ENCODE assay signal across 14 cellular contexts in the genomic region with DNA sequence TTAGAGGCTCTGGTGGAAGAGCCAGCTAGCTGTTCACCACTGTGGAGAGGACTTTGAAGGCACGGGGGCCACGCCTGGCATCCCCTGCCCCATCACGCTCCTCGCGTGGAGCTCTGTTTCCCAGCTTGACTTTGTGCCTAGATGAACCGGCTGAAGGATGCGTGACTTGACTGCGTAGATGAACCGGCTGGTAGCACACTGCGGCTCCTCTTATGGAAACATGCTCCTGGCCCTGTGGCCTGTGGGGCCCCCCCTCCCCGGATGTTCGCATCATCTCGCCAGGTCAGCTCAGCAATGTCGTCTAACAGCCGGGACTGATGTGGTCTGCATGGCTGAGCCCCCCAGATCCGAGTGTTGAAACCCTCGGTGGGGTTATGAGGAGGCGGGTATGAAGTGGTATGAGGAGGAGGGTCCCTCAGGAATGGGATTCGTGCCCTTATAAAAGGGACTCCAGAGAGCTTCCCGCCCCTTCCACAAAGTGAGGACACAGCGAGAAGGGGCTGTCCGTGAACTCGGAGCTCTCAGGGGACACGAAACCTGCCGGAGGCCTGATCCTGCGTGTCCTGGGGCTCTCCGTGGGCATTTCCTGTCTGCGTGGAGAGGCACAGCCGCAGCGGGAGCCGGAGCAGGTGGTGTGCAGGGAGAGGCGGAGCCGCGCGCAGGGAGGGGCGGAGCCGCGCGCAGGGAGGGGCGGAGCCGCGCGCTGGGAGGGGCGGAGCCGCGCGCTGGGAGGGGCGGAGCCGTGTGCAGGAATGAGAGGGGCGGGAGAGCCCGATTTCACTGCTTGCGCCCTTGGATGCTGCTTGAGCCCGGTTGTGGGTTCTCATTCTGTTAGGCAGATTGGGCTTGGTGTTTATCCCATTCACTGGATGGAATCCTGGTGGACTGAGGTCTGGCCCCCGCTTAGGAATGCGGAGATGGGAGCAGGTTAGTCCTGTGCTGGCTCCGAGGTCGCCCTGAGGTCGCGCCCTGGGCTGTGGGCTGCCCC. TPM values are rescaled to one million over a fixed set of nuclear protein-coding genes. Genes with fewer than 3 reads are reported as not detected.
DNase-seq lines count a peak whose midpoint lies in the region; ATAC-seq and TF ChIP-seq lines count a peak whose summit lies in the region.
"Had no signal": no experiment of that assay in that cellular context is flagged by ENCODE, and none has a peak within 500 bp of the region (broad histone marks: within the 10 kb centered on the region; RNA-seq: fewer than 3 reads in every experiment).

No MANE protein-coding gene starts in this region.

- no peak overlapping the region for H3K18ac ChIP-seq in mesendoderm (ENCODE audit: low read length)

- no peaks in the 10 kb centered on the region for H3K9me3 Mint-ChIP-seq in activated naive CD4-positive, alpha-beta T cell treated with anti-CD3 and anti-CD28 coated beads for 36 hours
- H3K9me3 Mint-ChIP-seq: type B pancreatic cell had no signal

- H3K9me3 ChIP-seq in HCT116 (ENCODE audit: control insufficient read depth in 1 of 2, insufficient read depth in 1 of 2, low read depth in 1 of 2, low read length in 2 of 2) = no peaks in the 10 kb centered on the region

- no peak overlapping the region for H3K23ac ChIP-seq in mesendoderm (ENCODE audit: low read length)

- H4K5ac ChIP-seq in mesendoderm (ENCODE audit: low read length) = no peak overlapping the region

- no peaks in the 10 kb centered on the region for H4K20me1 ChIP-seq in HCT116 (ENCODE audit: insufficient read depth)

- H3K27ac ChIP-seq in HCT116 (ENCODE audit: low read depth, low read length) (no peak overlapping the region), mesendoderm (ENCODE audit: low read depth, low read length) (no peak overlapping the region)
- H3K27ac ChIP-seq: cardiac muscle cell had no signal

- no peak overlapping the region for H3K4me3 Mint-ChIP-seq in activated naive CD4-positive, alpha-beta T cell treated with anti-CD3 and anti-CD28 coated beads for 36 hours
- H3K4me3 Mint-ChIP-seq: type B pancreatic cell had no signal

- H3K27ac Mint-ChIP-seq in activated naive CD4-positive, alpha-beta T cell treated with anti-CD3 and anti-CD28 coated beads for 36 hours = no peak overlapping the region
- H3K27ac Mint-ChIP-seq: type B pancreatic cell had no signal

- no peak overlapping the region for H2AFZ ChIP-seq in HCT116 (ENCODE audit: low read depth, low read length, poor library complexity, severe bottlenecking)

- intact Hi-C loops in HCT116 (cut with micrococcal nuclease) = no loop called here
- intact Hi-C loops in activated naive CD4-positive, alpha-beta T cell treated with anti-CD3 and anti-CD28 coated beads for 36 hours (cut with micrococcal nuclease) = no loop called here

- POLR2A ChIA-PET in HCT116 (lab: Charles Lee) = no interaction called here

- no CpG with 5 or more reads among the region's 59 CpGs for WGBS in mesendoderm (ENCODE audit: extremely low coverage, insufficient coverage, low lambda C conversion rate)

- H3K36me3 Mint-ChIP-seq in activated naive CD4-positive, alpha-beta T cell treated with anti-CD3 and anti-CD28 coated beads for 36 hours (ENCODE audit: low read depth) = peaks cover 13% of the 10 kb centered on the region

- no peaks in the 10 kb centered on the region for H3K4me1 ChIP-seq in HCT116 (ENCODE audit: control insufficient read depth in 1 of 2, insufficient read depth in 2 of 2, low read length in 2 of 2)
- H3K4me1 ChIP-seq in mesendoderm (ENCODE audit: control insufficient read depth, low read depth, low read length) = no peaks in the 10 kb centered on the region

- H3K36me3 ChIP-seq in HCT116 (ENCODE audit: control insufficient read depth in 1 of 2, insufficient read depth in 2 of 2, low read length in 2 of 2) (no peaks in the 10 kb centered on the region; a peak in 2 of 4 replicates), mesendoderm (ENCODE audit: control insufficient read depth, insufficient read depth, low read length) (no peaks in the 10 kb centered on the region)

- no peak for TF ChIP-seq CTCF in HCT116 (IDR thresholded peaks at IDR 0.05 in 2 of 3, conservative IDR thresholded peaks at IDR 0.05 in 1 of 3; ENCODE audit: borderline replicate concordance in 1 of 3, insufficient read depth in 1 of 3, low read depth in 2 of 3, low read length in 2 of 3)

- H3K4me3 ChIP-seq in HCT116 (replicated peaks in 1 of 2; ENCODE audit: low read depth in 1 of 2, low read length in 2 of 2) (no peak overlapping the region), mesendoderm (ENCODE audit: low read length) (no peak overlapping the region)
- H3K4me3 ChIP-seq: cardiac muscle cell had no signal

- no peak overlapping the region for H4K8ac ChIP-seq in mesendoderm (ENCODE audit: low read depth, low read length)

- no peaks in the 10 kb centered on the region for H3K27me3 Mint-ChIP-seq in activated naive CD4-positive, alpha-beta T cell treated with anti-CD3 and anti-CD28 coated beads for 36 hours (ENCODE audit: low read depth)

- DNase-seq in ELF-1 (ENCODE audit: low read depth, low spot score) (peak; percentile 87), HCT116 (ENCODE audit: low read depth, low spot score) (no peak), mesendoderm (peak; percentile 46), NCI-H2196 (lab: John Stamatoyannopoulos, UW; ENCODE audit: unreplicated experiment) (no peak), midbrain (lab: John Stamatoyannopoulos, UW) (no peak), T1000 (lab: John Stamatoyannopoulos, UW) (no peak), SHP77 (lab: John Stamatoyannopoulos, UW) (no peak)
- peak; percentile 8 for DNase-seq in activated naive CD4-positive, alpha-beta T cell treated with anti-CD3 and anti-CD28 coated beads for 36 hours
- DNase-seq: Calu3 had no signal

- RAD21 ChIA-PET in HCT116 (lab: Charles Lee; ENCODE audit: low non-redundant PET in 1 of 2, low total read pairs in 2 of 2, uncharacterized antibody in 2 of 2, unreplicated experiment in 2 of 2) = no interaction called here

- CTCF ChIA-PET in HCT116 (lab: Charles Lee) = no interaction called here
- CTCF ChIA-PET in activated naive CD4-positive, alpha-beta T cell treated with anti-CD3 and anti-CD28 coated beads for 36 hours (lab: Charles Lee) = interaction anchor here (0.6 kb wide), 1 partner anchor 351 kb away, joined by 3 read pairs; no protein-coding TSS in a partner anchor

- no peak for TF ChIP-seq POLR2A in HCT116 (IDR thresholded peaks at IDR 0.05; ENCODE audit: borderline replicate concordance, extremely low read depth, insufficient read depth, insufficient read length)

- no TSS peak for BruUV-seq in HCT116 (replicated peaks; lab: Mats Ljungman, UMichigan)

- no peak overlapping the region for H2BK5ac ChIP-seq in mesendoderm (ENCODE audit: low read length)

- H3K79me2 ChIP-seq in HCT116 (ENCODE audit: insufficient read depth, low read length) (no peaks in the 10 kb centered on the region), mesendoderm (ENCODE audit: control insufficient read depth, insufficient read depth, low read length) (no peaks in the 10 kb centered on the region)

- H2AK5ac ChIP-seq in mesendoderm (ENCODE audit: low read length) = no peak overlapping the region

- H2BK120ac ChIP-seq in mesendoderm (ENCODE audit: low read depth, low read length) = no peak overlapping the region

- H3K9ac ChIP-seq in HCT116 (ENCODE audit: low read length) (no peak overlapping the region), mesendoderm (ENCODE audit: low read length) (peak overlapping the region; percentile 42)

- H3K27me3 ChIP-seq in HCT116 (ENCODE audit: insufficient read depth, low read length) (no peaks in the 10 kb centered on the region), mesendoderm (ENCODE audit: insufficient read depth, low read length, poor library complexity) (no peaks in the 10 kb centered on the region)
- H3K27me3 ChIP-seq: cardiac muscle cell had no signal

- TF ChIP-seq RAD21 in HCT116 (IDR thresholded peaks at IDR 0.05; ENCODE audit: low read depth) = no peak

- no peaks in the 10 kb centered on the region for H3K79me1 ChIP-seq in mesendoderm (ENCODE audit: low read length)

- H2BK15ac ChIP-seq in mesendoderm (replicated peaks; ENCODE audit: low read depth) = no peak overlapping the region

- no peak overlapping the region for H3K4me2 ChIP-seq in HCT116 (ENCODE audit: low read length)
- no peak overlapping the region for H3K4me2 ChIP-seq in mesendoderm (ENCODE audit: low read length)

- no peaks in the 10 kb centered on the region for H3K4me1 Mint-ChIP-seq in activated naive CD4-positive, alpha-beta T cell treated with anti-CD3 and anti-CD28 coated beads for 36 hours (ENCODE audit: low read depth)

- H3K56ac ChIP-seq in mesendoderm (ENCODE audit: low read length) = peak overlapping the region; percentile 64

- H3K4ac ChIP-seq in mesendoderm (ENCODE audit: low read depth, low read length) = no peak overlapping the region

- peak; percentile 43; the same call in 1 of the 2 replicates for ATAC-seq in HCT116

- H3K9me2 ChIP-seq in HCT116 (ENCODE audit: insufficient read depth) = no peaks in the 10 kb centered on the region

TF ChIP-seq in HCT116, 20 proteins besides CTCF, POLR2A, EP300 and RAD21 (continues in another document):
- TF ChIP-seq, protein P1, sequence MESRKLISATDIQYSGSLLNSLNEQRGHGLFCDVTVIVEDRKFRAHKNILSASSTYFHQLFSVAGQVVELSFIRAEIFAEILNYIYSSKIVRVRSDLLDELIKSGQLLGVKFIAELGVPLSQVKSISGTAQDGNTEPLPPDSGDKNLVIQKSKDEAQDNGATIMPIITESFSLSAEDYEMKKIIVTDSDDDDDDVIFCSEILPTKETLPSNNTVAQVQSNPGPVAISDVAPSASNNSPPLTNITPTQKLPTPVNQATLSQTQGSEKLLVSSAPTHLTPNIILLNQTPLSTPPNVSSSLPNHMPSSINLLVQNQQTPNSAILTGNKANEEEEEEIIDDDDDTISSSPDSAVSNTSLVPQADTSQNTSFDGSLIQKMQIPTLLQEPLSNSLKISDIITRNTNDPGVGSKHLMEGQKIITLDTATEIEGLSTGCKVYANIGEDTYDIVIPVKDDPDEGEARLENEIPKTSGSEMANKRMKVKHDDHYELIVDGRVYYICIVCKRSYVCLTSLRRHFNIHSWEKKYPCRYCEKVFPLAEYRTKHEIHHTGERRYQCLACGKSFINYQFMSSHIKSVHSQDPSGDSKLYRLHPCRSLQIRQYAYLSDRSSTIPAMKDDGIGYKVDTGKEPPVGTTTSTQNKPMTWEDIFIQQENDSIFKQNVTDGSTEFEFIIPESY (IDR thresholded peaks at IDR 0.05; ENCODE audit: extremely low read depth, insufficient replicate concordance, low read length) = no peak

RNA-seq across cellular contexts. Expression of a gene that starts 26.5 kb away (rescaled TPM):
- total RNA-seq in HCT116 (2021; ENCODE audit: unreplicated experiment) = 43.8 TPM
- polyA plus RNA-seq in HCT116 (2012) = 86.6 and 88.6 TPM in 2 replicates
- total RNA-seq in activated naive CD4-positive, alpha-beta T cell treated with anti-CD3 and anti-CD28 coated beads for 36 hours = 10 to 100 TPM; 39.5 to 44.6 TPM
- polyA plus RNA-seq in mesendoderm (2013, experiment 1 of 2) = 176 TPM
- 172 TPM for polyA plus RNA-seq in mesendoderm (2013, experiment 2 of 2)

RNA-seq across cellular contexts. Expression of a gene that starts 28.1 kb away (rescaled TPM):
- 71.9 TPM for total RNA-seq in HCT116 (2021; ENCODE audit: unreplicated experiment)
- 53.4 and 65.0 TPM in 2 replicates for polyA plus RNA-seq in HCT116 (2012)
- 10 to 100 TPM; 60.7 to 63.4 TPM for total RNA-seq in activated naive CD4-positive, alpha-beta T cell treated with anti-CD3 and anti-CD28 coated beads for 36 hours
- 90.2 TPM for polyA plus RNA-seq in mesendoderm (2013, experiment 1 of 2)
- polyA plus RNA-seq in mesendoderm (2013, experiment 2 of 2) = 88.1 TPM

RNA-seq across cellular contexts. Expression of a gene that starts 55.0 kb away (rescaled TPM):
- 16.5 TPM for total RNA-seq in HCT116 (2021; ENCODE audit: unreplicated experiment)
- 8.3 and 9.8 TPM in 2 replicates for polyA plus RNA-seq in HCT116 (2012)
- not detected for total RNA-seq in activated naive CD4-positive, alpha-beta T cell treated with anti-CD3 and anti-CD28 coated beads for 36 hours
- 0.51 TPM for polyA plus RNA-seq in mesendoderm (2013, experiment 1 of 2)
- polyA plus RNA-seq in mesendoderm (2013, experiment 2 of 2) = 0.48 TPM
- total RNA-seq: Calu3, frontal cortex, M059J, myocyte had no signal

Comparison
In these comparisons a context has a peak if more than half of its experiments do, and no peak if none do; other contexts are left out.
1. DNase-seq: peak in ELF-1 (single experiment), activated naive CD4-positive, alpha-beta T cell treated with anti-CD3 and anti-CD28 coated beads for 36 hours (single experiment) and mesendoderm (single experiment); none in HCT116 (single experiment), NCI-H2196 (single experiment), midbrain (single experiment), T1000 (single experiment) and SHP77 (0 of 2).
2. RNA of a gene that starts 55.0 kb away (total RNA-seq): 16.5 TPM in HCT116 (single experiment); not detected in activated naive CD4-positive, alpha-beta T cell treated with anti-CD3 and anti-CD28 coated beads for 36 hours; every median in the first group is over 10 times any median in the second.